ENCODE assay signal across 1 cellular context in the genomic region with DNA sequence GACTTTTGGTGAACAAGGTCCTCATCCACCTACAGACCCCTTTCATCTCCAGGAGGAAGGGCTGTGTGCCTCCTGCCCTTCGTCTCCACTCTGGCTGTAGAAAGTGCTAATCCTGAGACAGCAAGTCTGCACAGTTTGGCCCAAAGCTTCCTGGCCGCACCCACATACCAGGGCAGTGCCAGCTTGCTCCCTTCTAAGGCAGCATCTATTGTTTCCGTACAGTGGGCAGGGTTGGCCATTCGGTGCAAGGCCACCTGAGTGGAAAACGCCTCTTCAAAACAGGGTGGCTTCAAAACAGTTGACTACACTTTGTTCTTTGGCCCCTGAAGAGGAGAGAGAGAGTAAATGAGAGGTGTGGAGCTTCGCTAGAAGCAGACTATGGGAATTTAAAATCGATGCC.
TF ChIP-seq lines count a peak whose summit lies in the region.

No MANE protein-coding gene starts in this region.

TF ChIP-seq in GM12878, 131 proteins besides CTCF, POLR2A, EP300 and RAD21:
- no peak for TF ChIP-seq CHD1 (IDR thresholded peaks at IDR 0.05; ENCODE audit: low read depth, low read length)
- no peak for TF ChIP-seq CREB1 (IDR thresholded peaks at IDR 0.05; ENCODE audit: low read depth)
- TF ChIP-seq SREBF2 (IDR thresholded peaks at IDR 0.05; ENCODE audit: low read length): no peak
- no peak for TF ChIP-seq REST (IDR thresholded peaks at IDR 0.05; ENCODE audit: low read depth, low read length)
- TF ChIP-seq FOS (IDR thresholded peaks at IDR 0.05; ENCODE audit: borderline replicate concordance, extremely low read depth, insufficient read length): no peak
- no peak for TF ChIP-seq ZBTB4 (CRISPR knock-in tag; IDR thresholded peaks at IDR 0.05)
- TF ChIP-seq, protein P1, sequence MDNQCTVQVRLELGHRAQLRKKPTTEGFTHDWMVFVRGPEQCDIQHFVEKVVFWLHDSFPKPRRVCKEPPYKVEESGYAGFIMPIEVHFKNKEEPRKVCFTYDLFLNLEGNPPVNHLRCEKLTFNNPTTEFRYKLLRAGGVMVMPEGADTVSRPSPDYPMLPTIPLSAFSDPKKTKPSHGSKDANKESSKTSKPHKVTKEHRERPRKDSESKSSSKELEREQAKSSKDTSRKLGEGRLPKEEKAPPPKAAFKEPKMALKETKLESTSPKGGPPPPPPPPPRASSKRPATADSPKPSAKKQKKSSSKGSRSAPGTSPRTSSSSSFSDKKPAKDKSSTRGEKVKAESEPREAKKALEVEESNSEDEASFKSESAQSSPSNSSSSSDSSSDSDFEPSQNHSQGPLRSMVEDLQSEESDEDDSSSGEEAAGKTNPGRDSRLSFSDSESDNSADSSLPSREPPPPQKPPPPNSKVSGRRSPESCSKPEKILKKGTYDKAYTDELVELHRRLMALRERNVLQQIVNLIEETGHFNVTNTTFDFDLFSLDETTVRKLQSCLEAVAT (IDR thresholded peaks at IDR 0.05): no peak
- TF ChIP-seq ESRRA (IDR thresholded peaks at IDR 0.05; ENCODE audit: low read length): no peak
- no peak for TF ChIP-seq KLF5 (IDR thresholded peaks at IDR 0.05; ENCODE audit: partially characterized antibody)
TF ChIP-seq in GM12878: peak in this region for 0.
